In genomic region chr18:45540146-45540545, GRCh38 we compare ENCODE assay signal across 21 cellular contexts.
DNase-seq lines count a peak whose midpoint lies in the region; ATAC-seq and TF ChIP-seq lines count a peak whose summit lies in the region.
"Had no signal": no experiment of that assay in that cellular context is flagged by ENCODE, and none has a peak within 500 bp of the region (broad histone marks: within the 10 kb centered on the region; RNA-seq: fewer than 3 reads in every experiment).

No MANE protein-coding gene starts in this region.

- no peak overlapping the region for H3K4me3 Mint-ChIP-seq in endodermal cell
- H3K4me3 Mint-ChIP-seq in osteocyte (ENCODE audit: unreplicated experiment), result no peak overlapping the region
- no peak overlapping the region for H3K4me3 Mint-ChIP-seq in T-cell
- H3K4me3 Mint-ChIP-seq: CD4-positive, alpha-beta memory T cell had no signal

- H3K9me3 ChIP-seq in endodermal cell (ENCODE audit: control insufficient read depth, low read length), result no peaks in the 10 kb centered on the region
- no peaks in the 10 kb centered on the region for H3K9me3 ChIP-seq in effector memory CD4-positive, alpha-beta T cell (ENCODE audit: control insufficient read depth, low read length)
- H3K9me3 ChIP-seq: SK-N-SH had no signal

- no peak overlapping the region for H3K9ac ChIP-seq in endodermal cell (ENCODE audit: extremely low read depth, low read length, poor library complexity, severe bottlenecking)
- H3K9ac ChIP-seq: SK-N-SH had no signal

- TF ChIP-seq CTCF in AG09309 (IDR thresholded peaks at IDR 0.05; ENCODE audit: control insufficient read depth, insufficient read depth, low read depth, low read length, missing control alignments), result no peak
- TF ChIP-seq CTCF in endodermal cell (conservative IDR thresholded peaks at IDR 0.05), result no peak
- no peak for TF ChIP-seq CTCF in osteocyte (IDR thresholded peaks at IDR 0.05)

- H3K9me3 Mint-ChIP-seq in endodermal cell, result no peaks in the 10 kb centered on the region
- peaks cover 6% of the 10 kb centered on the region for H3K9me3 Mint-ChIP-seq in osteocyte (ENCODE audit: unreplicated experiment)
- peaks cover 4 to 7% (median 6%) of the 10 kb centered on the region in 3 donors for H3K9me3 Mint-ChIP-seq in T-cell

- no peaks in the 10 kb centered on the region for H3K27me3 ChIP-seq in endodermal cell (ENCODE audit: control insufficient read depth, insufficient read depth, low read length, poor library complexity, severe bottlenecking)
- no peaks in the 10 kb centered on the region for H3K27me3 ChIP-seq in effector memory CD4-positive, alpha-beta T cell (replicated peaks; ENCODE audit: control insufficient read depth, insufficient read depth, low read length, poor library complexity, severe bottlenecking)

- no peak overlapping the region for H3K27ac Mint-ChIP-seq in endodermal cell
- no peak overlapping the region for H3K27ac Mint-ChIP-seq in osteocyte (ENCODE audit: unreplicated experiment)
- no peak overlapping the region for H3K27ac Mint-ChIP-seq in T-cell
- H3K27ac Mint-ChIP-seq: CD4-positive, alpha-beta memory T cell had no signal

- WGBS in endodermal cell (ENCODE audit: insufficient coverage in 1 of 2, insufficient read length in 1 of 2), 2 experiments, result 82 to 89% methylated on average over 5 to 7 of the region's 7 CpGs

- H3K4me1 ChIP-seq in endodermal cell (ENCODE audit: control insufficient read depth, insufficient read depth, low read length), result no peaks in the 10 kb centered on the region
- no peaks in the 10 kb centered on the region for H3K4me1 ChIP-seq in effector memory CD4-positive, alpha-beta T cell (ENCODE audit: control insufficient read depth, insufficient read depth, low read length, poor library complexity, severe bottlenecking)

- H3K4me1 Mint-ChIP-seq in endodermal cell (peaks cover 4% of the 10 kb centered on the region), osteocyte (ENCODE audit: unreplicated experiment) (no peaks in the 10 kb centered on the region), T-cell (no peaks in the 10 kb centered on the region)
- H3K4me1 Mint-ChIP-seq: CD4-positive, alpha-beta memory T cell had no signal

- ATAC-seq in T-cell (replicated peaks in 1 of 4), result no peak
- ATAC-seq: GM12878 had no signal

- DNase-seq in AG09309 (ENCODE audit: low read depth) (peak; percentile 8), endodermal cell (peak; percentile 69), left kidney (ENCODE audit: low read depth, low spot score) (peak; percentile 79), osteocyte (ENCODE audit: extremely low spot score, unreplicated experiment) (peak; percentile 19), T-cell (no peak), posterior vena cava (ENCODE audit: low spot score) (no peak)
- DNase-seq in activated T-cell treated with anti-CD3 and anti-CD28 coated beads, Interleukin-2, amount 50 U/mL, for 48 hours, result no peak
- no peak for DNase-seq in effector memory CD4-positive, alpha-beta T cell
- DNase-seq: Calu3; CD4-positive, alpha-beta memory T cell; DMS79 treated with DMSO at 0.1 percent for 48 hours; NCI-H1105; NCI-H1694 treated with DMSO at 0.1 percent for 48 hours; NCI-H2107; NCI-H2227 treated with DMSO at 0.1 percent for 48 hours; NCI-H524; Right ventricle myocardium superior; SK-N-SH had no signal

- CTCF ChIA-PET in T-cell (lab: Charles Lee), result interaction anchor here in 1 of 2 donors (0.6 kb wide), 1 partner anchor 1603 kb away, joined by 3 read pairs; no protein-coding TSS in a partner anchor

- intact Hi-C loops in posterior vena cava (cut with DNase I), result no loop called here

- no peaks in the 10 kb centered on the region for H3K36me3 ChIP-seq in endodermal cell (ENCODE audit: control insufficient read depth, insufficient read depth, low read length)
- no peaks in the 10 kb centered on the region for H3K36me3 ChIP-seq in effector memory CD4-positive, alpha-beta T cell (ENCODE audit: control insufficient read depth, insufficient read depth, low read length)

- H3K36me3 Mint-ChIP-seq in endodermal cell (ENCODE audit: low read depth), result no peaks in the 10 kb centered on the region
- H3K36me3 Mint-ChIP-seq in osteocyte (ENCODE audit: unreplicated experiment), result no peaks in the 10 kb centered on the region
- H3K36me3 Mint-ChIP-seq in T-cell, result no peaks in the 10 kb centered on the region

- POLR2A ChIA-PET in T-cell (lab: Charles Lee), result no interaction called here

- H3K4me3 ChIP-seq in AG09309 (ENCODE audit: control insufficient read depth, low read depth, low read length) (no peak overlapping the region), endodermal cell (ENCODE audit: low read length) (no peak overlapping the region)
- H3K4me3 ChIP-seq in effector memory CD4-positive, alpha-beta T cell (ENCODE audit: insufficient read depth, low read depth, low read length, poor library complexity, severe bottlenecking), result no peak overlapping the region
- H3K4me3 ChIP-seq: GM12878 had no signal

- no peak overlapping the region for H3K27ac ChIP-seq in endodermal cell (ENCODE audit: low read depth, low read length)
- no peak overlapping the region for H3K27ac ChIP-seq in effector memory CD4-positive, alpha-beta T cell (ENCODE audit: insufficient read depth, low read length, poor library complexity, severe bottlenecking)
- H3K27ac ChIP-seq: 22Rv1, HL-60 had no signal

- H3K27me3 Mint-ChIP-seq in endodermal cell (ENCODE audit: insufficient read depth) (no peaks in the 10 kb centered on the region), osteocyte (ENCODE audit: unreplicated experiment) (peaks cover 29% of the 10 kb centered on the region), T-cell (peaks cover 17 to 21% of the 10 kb centered on the region in 2 donors)

Comparison
In these comparisons a context has a peak if more than half of its experiments do, and no peak if none do; other contexts are left out.
1. DNase-seq: peak in AG09309 (single experiment), endodermal cell (single experiment), left kidney (single experiment) and osteocyte (single experiment); none in T-cell (0 of 34), activated T-cell treated with anti-CD3 and anti-CD28 coated beads, Interleukin-2, amount 50 U/mL, for 48 hours (0 of 2), effector memory CD4-positive, alpha-beta T cell (0 of 3) and posterior vena cava (single experiment).